Comparison of ENCODE assay signal across 1 cellular context in genomic region chr20:53578492-53579222, GRCh38.
A peak's percentile ranks its signal among the peaks of the same experiment; 100 is the strongest.
TF ChIP-seq lines count a peak whose summit lies in the region.

No MANE protein-coding gene starts in this region.

TF ChIP-seq in GM12878, 131 proteins besides CTCF, POLR2A, EP300 and RAD21 (continued from another document):
- TF ChIP-seq PBX3 (IDR thresholded peaks at IDR 0.05; ENCODE audit: insufficient replicate concordance, low read depth, low read length) (no peak), SKIL (IDR thresholded peaks at IDR 0.05; ENCODE audit: low read depth, poor library complexity, severe bottlenecking) (peak; percentile 45), TBL1XR1 (IDR thresholded peaks at IDR 0.05; ENCODE audit: low read depth, low read length) (no peak), SIN3A (IDR thresholded peaks at IDR 0.05; ENCODE audit: low read depth, low read length) (peak; percentile 62; the same call in 1 of the 2 replicates), CREM (IDR thresholded peaks at IDR 0.05; ENCODE audit: low read depth) (no peak), E2F4 (IDR thresholded peaks at IDR 0.05; ENCODE audit: low read depth, low read length) (no peak), LARP7 (IDR thresholded peaks at IDR 0.05) (no peak), IRF5 (IDR thresholded peaks at IDR 0.05; ENCODE audit: borderline replicate concordance) (no peak), USF1 (IDR thresholded peaks at IDR 0.05; ENCODE audit: borderline replicate concordance, extremely low read length, insufficient read depth, low read depth, low read length) (no peak), YY1 (IDR thresholded peaks at IDR 0.05; ENCODE audit: low read depth, low read length) (peak; percentile 49; the same call in 1 of the 2 replicates), E2F8 (IDR thresholded peaks at IDR 0.05; ENCODE audit: low read depth, partially characterized antibody) (peak; percentile 63), RFX5 (IDR thresholded peaks at IDR 0.05; ENCODE audit: low read depth, low read length) (no peak), MXI1 (IDR thresholded peaks at IDR 0.05; ENCODE audit: low read depth, low read length) (0 out of 2 replicates have a peak, but pooled peaks have one; percentile 30)
